In genomic region chr2:207133493-207133861, GRCh38 we compare ENCODE assay signal across 9 cellular contexts. TPM values are rescaled to one million over a fixed set of nuclear protein-coding genes. Genes with fewer than 3 reads are reported as not detected.
DNase-seq lines count a peak whose midpoint lies in the region; ATAC-seq and TF ChIP-seq lines count a peak whose summit lies in the region.
"Had no signal": no experiment of that assay in that cellular context is flagged by ENCODE, and none has a peak within 500 bp of the region (broad histone marks: within the 10 kb centered on the region; RNA-seq: fewer than 3 reads in every experiment).

No MANE protein-coding gene starts in this region.

- 55% methylated on average over 5 of the region's 5 CpGs for WGBS in esophagus muscularis mucosa
- 100% methylated on average over 1 of the region's 5 CpGs for WGBS in trophoblast cell (ENCODE audit: extremely low coverage, insufficient coverage, insufficient read length)

- H3K27me3 ChIP-seq in esophagus muscularis mucosa (no peaks in the 10 kb centered on the region), trophoblast cell (ENCODE audit: insufficient read depth, low read length) (no peaks in the 10 kb centered on the region)

- no peak overlapping the region for H2BK12ac ChIP-seq in trophoblast cell (ENCODE audit: low read length)

- no peak overlapping the region for H2AK5ac ChIP-seq in trophoblast cell (ENCODE audit: low read length)

- no peak for TF ChIP-seq EP300 in esophagus muscularis mucosa (IDR thresholded peaks at IDR 0.05)

- H2BK120ac ChIP-seq in trophoblast cell (ENCODE audit: insufficient read depth, low read length, poor library complexity): no peak overlapping the region

- H3K79me2 ChIP-seq in trophoblast cell (ENCODE audit: control insufficient read depth, insufficient read depth, low read length, poor library complexity): peaks cover 2% of the 10 kb centered on the region

- H3K27ac ChIP-seq in esophagus muscularis mucosa (replicated peaks in 1 of 4): peak overlapping the region; percentile 69 to 100 (median 80)
- no peak overlapping the region for H3K27ac ChIP-seq in trophoblast cell (ENCODE audit: low read depth, low read length)

- peaks cover 20% of the 10 kb centered on the region for H3K36me3 Mint-ChIP-seq in activated CD4-positive, alpha-beta T cell treated with anti-CD3 and anti-CD28 coated beads for 36 hours (ENCODE audit: low read depth)

- H3K4me1 Mint-ChIP-seq in activated CD4-positive, alpha-beta T cell treated with anti-CD3 and anti-CD28 coated beads for 36 hours: peaks cover 74% of the 10 kb centered on the region

- peak overlapping the region; percentile 15 for H3K4ac ChIP-seq in trophoblast cell (ENCODE audit: low read depth, low read length)

- peak; percentile 78 for DNase-seq in DMS 273 treated with DMSO at 0.1 percent for 48 hours (lab: John Stamatoyannopoulos, UW)
- DNase-seq in NCI-H345 treated with DMSO at 0.1 percent for 48 hours (lab: John Stamatoyannopoulos, UW; ENCODE audit: unreplicated experiment): peak; percentile 72
- DNase-seq in esophagus muscularis mucosa (ENCODE audit: extremely low spot score): no peak
- no peak for DNase-seq in trophoblast cell
- DNase-seq in activated CD4-positive, alpha-beta T cell treated with anti-CD3 and anti-CD28 coated beads for 48 hours: no peak
- DNase-seq in activated CD4-positive, alpha-beta T cell treated with anti-CD3 and anti-CD28 coated beads for 36 hours: no peak
- DNase-seq in stimulated activated CD4-positive, alpha-beta T cell treated with anti-CD3 and anti-CD28 coated beads, Interleukin-2, amount 100 ng/mL, for 24 hours: no peak
- DNase-seq: head of caudate nucleus had no signal

- H4K8ac ChIP-seq in trophoblast cell (ENCODE audit: low read depth, low read length): no peak overlapping the region

- no peak overlapping the region for H2AFZ ChIP-seq in trophoblast cell (ENCODE audit: insufficient read depth, low read length, poor library complexity)

- no peak overlapping the region for H2BK5ac ChIP-seq in trophoblast cell (ENCODE audit: low read depth, low read length, poor library complexity)

- no peak overlapping the region for H3K9ac ChIP-seq in trophoblast cell (ENCODE audit: low read length)

- H3K4me1 ChIP-seq in esophagus muscularis mucosa: peaks cover 92 to 95% (median 93%) of the 10 kb centered on the region in 4 donors
- H3K4me1 ChIP-seq in trophoblast cell (ENCODE audit: control insufficient read depth in 1 of 2, insufficient read depth in 2 of 2, low read length in 2 of 2): peaks cover 12% of the 10 kb centered on the region in 2 experiments

- no peak overlapping the region for H3K23ac ChIP-seq in trophoblast cell (ENCODE audit: low read length)

- no peaks in the 10 kb centered on the region for H3K79me1 ChIP-seq in trophoblast cell (ENCODE audit: low read length)

- no peak overlapping the region for H4K91ac ChIP-seq in trophoblast cell (ENCODE audit: low read depth, low read length)

- H3K4me3 ChIP-seq in esophagus muscularis mucosa: peak overlapping the region in 2 of 4 donors; percentile 2 to 25
- no peak overlapping the region for H3K4me3 ChIP-seq in trophoblast cell (ENCODE audit: low read depth, low read length)

- no peaks in the 10 kb centered on the region for H3K9me3 Mint-ChIP-seq in activated CD4-positive, alpha-beta T cell treated with anti-CD3 and anti-CD28 coated beads for 36 hours (ENCODE audit: low read depth)

- H3K9me3 ChIP-seq in esophagus muscularis mucosa (no peaks in the 10 kb centered on the region), trophoblast cell (ENCODE audit: insufficient read depth, low read depth, low read length) (no peaks in the 10 kb centered on the region)

- no peak for ATAC-seq in esophagus mucosa
- no peak for ATAC-seq in activated CD4-positive, alpha-beta T cell treated with anti-CD3 and anti-CD28 coated beads for 36 hours

- H3K18ac ChIP-seq in trophoblast cell (ENCODE audit: low read length): no peak overlapping the region

- no peak for TF ChIP-seq CTCF in esophagus muscularis mucosa (IDR thresholded peaks at IDR 0.05)

- H3K14ac ChIP-seq in trophoblast cell (ENCODE audit: low read length): no peak overlapping the region

- H3K27ac Mint-ChIP-seq in activated CD4-positive, alpha-beta T cell treated with anti-CD3 and anti-CD28 coated beads for 36 hours: no peak overlapping the region

- CTCF ChIA-PET in activated CD4-positive, alpha-beta T cell treated with anti-CD3 and anti-CD28 coated beads for 36 hours (lab: Charles Lee): interaction anchor here (0.6 to 2.4 kb wide), 3 partner anchors 8 to 148 kb away, joined by 3 to 7 read pairs (median 5); no protein-coding TSS in a partner anchor

- H3K4me3 Mint-ChIP-seq in activated CD4-positive, alpha-beta T cell treated with anti-CD3 and anti-CD28 coated beads for 36 hours: no peak overlapping the region

- intact Hi-C loops in esophagus muscularis mucosa (cut with DNase I): no loop called here
- intact Hi-C loops in activated CD4-positive, alpha-beta T cell treated with anti-CD3 and anti-CD28 coated beads for 36 hours (cut with DNase I, micrococcal nuclease): no loop called here

- TF ChIP-seq POLR2A in esophagus muscularis mucosa (IDR thresholded peaks at IDR 0.05; ENCODE audit: low read depth): no peak

- peak overlapping the region; percentile 22 for H3K4me2 ChIP-seq in trophoblast cell (ENCODE audit: low read length)

- H3K36me3 ChIP-seq in esophagus muscularis mucosa (no peaks in the 10 kb centered on the region), trophoblast cell (ENCODE audit: control insufficient read depth in 1 of 2, insufficient read depth in 2 of 2, low read length in 2 of 2) (no peaks in the 10 kb centered on the region)

- no peak overlapping the region for H4K12ac ChIP-seq in trophoblast cell (ENCODE audit: low read depth, low read length)

- POLR2A ChIA-PET in activated CD4-positive, alpha-beta T cell treated with anti-CD3 and anti-CD28 coated beads for 36 hours (lab: Charles Lee): no interaction called here

- H3K27me3 Mint-ChIP-seq in activated CD4-positive, alpha-beta T cell treated with anti-CD3 and anti-CD28 coated beads for 36 hours: no peaks in the 10 kb centered on the region

RNA-seq across cellular contexts. Expression of gene KLF7, which starts 32.3 kb away (rescaled TPM):
- total RNA-seq in esophagus muscularis mucosa: 10 to 100 TPM; 25.3 to 47.4 (median 36.9) TPM
- polyA plus RNA-seq in trophoblast cell (2013): 9.9 and 12.7 TPM in 2 replicates
- 20.1 TPM for total RNA-seq in esophagus mucosa
- 10 to 100 TPM; 21.9 to 32.7 TPM for total RNA-seq in activated CD4-positive, alpha-beta T cell treated with anti-CD3 and anti-CD28 coated beads for 36 hours

Comparison
In these comparisons a context has a peak if more than half of its experiments do, and no peak if none do; other contexts are left out.
1. DNase-seq: peak in DMS 273 treated with DMSO at 0.1 percent for 48 hours (single experiment) and NCI-H345 treated with DMSO at 0.1 percent for 48 hours (single experiment); none in esophagus muscularis mucosa (single experiment), trophoblast cell (0 of 2), activated CD4-positive, alpha-beta T cell treated with anti-CD3 and anti-CD28 coated beads for 48 hours (single experiment), activated CD4-positive, alpha-beta T cell treated with anti-CD3 and anti-CD28 coated beads for 36 hours (single experiment) and stimulated activated CD4-positive, alpha-beta T cell treated with anti-CD3 and anti-CD28 coated beads, Interleukin-2, amount 100 ng/mL, for 24 hours (0 of 2).